Comparison of ENCODE assay signal across 1 cellular context in genomic region chr1:2050482-2050792, GRCh38.
TF ChIP-seq lines count a peak whose summit lies in the region.

No MANE protein-coding gene starts in this region.

TF ChIP-seq in HepG2, 621 proteins besides CTCF, POLR2A, EP300 and RAD21 (continues in another document):
- TF ChIP-seq EED (CRISPR knock-in tag; IDR thresholded peaks at IDR 0.05): no peak
- TF ChIP-seq NFYC (CRISPR knock-in tag; IDR thresholded peaks at IDR 0.05): no peak
- TF ChIP-seq ZNF282 (IDR thresholded peaks at IDR 0.05; ENCODE audit: partially characterized antibody): no peak
- TF ChIP-seq FOXP4 (CRISPR knock-in tag; IDR thresholded peaks at IDR 0.05): no peak
- TF ChIP-seq ZNF703 (CRISPR knock-in tag; IDR thresholded peaks at IDR 0.05; ENCODE audit: borderline replicate concordance): no peak
- no peak for TF ChIP-seq ZNF564 (CRISPR knock-in tag; IDR thresholded peaks at IDR 0.05)
- TF ChIP-seq ZNF7 (CRISPR knock-in tag; IDR thresholded peaks at IDR 0.05): no peak
- peak; percentile 3; the same call in 1 of the 2 replicates for TF ChIP-seq SALL1 (CRISPR knock-in tag; IDR thresholded peaks at IDR 0.05)
- no peak for TF ChIP-seq ONECUT2 (CRISPR knock-in tag; IDR thresholded peaks at IDR 0.05)
- no peak for TF ChIP-seq ZNF550 (CRISPR knock-in tag; IDR thresholded peaks at IDR 0.05; ENCODE audit: borderline replicate concordance)
- TF ChIP-seq SUZ12 (IDR thresholded peaks at IDR 0.05; ENCODE audit: low read depth, low read length): no peak
- no peak for TF ChIP-seq ZMYM2 (CRISPR knock-in tag; IDR thresholded peaks at IDR 0.05)
- TF ChIP-seq ARHGAP35 (CRISPR knock-in tag; IDR thresholded peaks at IDR 0.05; ENCODE audit: borderline replicate concordance): no peak
- TF ChIP-seq ZBTB25 (CRISPR knock-in tag; IDR thresholded peaks at IDR 0.05): no peak
- no peak for TF ChIP-seq ZC3H13 (CRISPR knock-in tag; IDR thresholded peaks at IDR 0.05)
- peak; percentile 12; the same call in 1 of the 2 replicates for TF ChIP-seq HINFP (CRISPR knock-in tag; IDR thresholded peaks at IDR 0.05; ENCODE audit: low read depth)
- TF ChIP-seq ZNF558 (CRISPR knock-in tag; IDR thresholded peaks at IDR 0.05; ENCODE audit: borderline replicate concordance): 0 out of 2 replicates have a peak, but pooled peaks have one; percentile 62
- no peak for TF ChIP-seq YY1 (IDR thresholded peaks at IDR 0.05; ENCODE audit: insufficient read depth, insufficient replicate concordance, low read depth, low read length)
- no peak for TF ChIP-seq NCOA2 (CRISPR knock-in tag; IDR thresholded peaks at IDR 0.05)
- TF ChIP-seq ZMYM3 (CRISPR knock-in tag; IDR thresholded peaks at IDR 0.05): no peak
- no peak for TF ChIP-seq ZBTB49 (CRISPR knock-in tag; IDR thresholded peaks at IDR 0.05; ENCODE audit: borderline replicate concordance)
- no peak for TF ChIP-seq ZFP41 (CRISPR knock-in tag; IDR thresholded peaks at IDR 0.05; ENCODE audit: borderline replicate concordance)
- TF ChIP-seq ZNF850 (CRISPR knock-in tag; conservative IDR thresholded peaks at IDR 0.05): no peak
- no peak for TF ChIP-seq TBX3 (IDR thresholded peaks at IDR 0.05; ENCODE audit: borderline replicate concordance)
- no peak for TF ChIP-seq PBX3 (CRISPR knock-in tag; IDR thresholded peaks at IDR 0.05; ENCODE audit: borderline replicate concordance)
- 0 out of 2 replicates have a peak, but pooled peaks have one; percentile 28 for TF ChIP-seq ZIK1 (CRISPR knock-in tag; IDR thresholded peaks at IDR 0.05; ENCODE audit: borderline replicate concordance, low read depth)
- 0 out of 2 replicates have a peak, but pooled peaks have one; percentile 30 for TF ChIP-seq ZBTB2 (CRISPR knock-in tag; IDR thresholded peaks at IDR 0.05; ENCODE audit: low read depth)
- TF ChIP-seq THAP11 (CRISPR knock-in tag; IDR thresholded peaks at IDR 0.05): no peak
- TF ChIP-seq ARNTL (CRISPR knock-in tag; IDR thresholded peaks at IDR 0.05): no peak
- TF ChIP-seq ZNF775 (CRISPR knock-in tag; IDR thresholded peaks at IDR 0.05; ENCODE audit: borderline replicate concordance): no peak
- TF ChIP-seq ZKSCAN1 (IDR thresholded peaks at IDR 0.05; ENCODE audit: low read length): no peak
- TF ChIP-seq DZIP1 (CRISPR knock-in tag; IDR thresholded peaks at IDR 0.05): no peak
- no peak for TF ChIP-seq THAP7 (CRISPR knock-in tag; IDR thresholded peaks at IDR 0.05)
- no peak for TF ChIP-seq NCOA1 (CRISPR knock-in tag; IDR thresholded peaks at IDR 0.05)
- TF ChIP-seq ZSCAN25 (CRISPR knock-in tag; IDR thresholded peaks at IDR 0.05): no peak
- peak; percentile 86 for TF ChIP-seq HES4 (CRISPR knock-in tag; IDR thresholded peaks at IDR 0.05; ENCODE audit: borderline replicate concordance)
- TF ChIP-seq ZNF777 (CRISPR knock-in tag; IDR thresholded peaks at IDR 0.05): peak; percentile 92; the same call in 1 of the 2 replicates
- no peak for TF ChIP-seq ATF1 (CRISPR knock-in tag; IDR thresholded peaks at IDR 0.05)
- TF ChIP-seq CCDC6 (CRISPR knock-in tag; IDR thresholded peaks at IDR 0.05): 0 out of 2 replicates have a peak, but pooled peaks have one; percentile 27
- no peak for TF ChIP-seq RFX5 (IDR thresholded peaks at IDR 0.05; ENCODE audit: low read depth, low read length)
- TF ChIP-seq RBFOX2 (IDR thresholded peaks at IDR 0.05; ENCODE audit: low read depth, low read length): no peak
- TF ChIP-seq TARDBP (CRISPR knock-in tag; IDR thresholded peaks at IDR 0.05): no peak
- no peak for TF ChIP-seq NCOA5 (CRISPR knock-in tag; IDR thresholded peaks at IDR 0.05)
- TF ChIP-seq HOXD1 (CRISPR knock-in tag; IDR thresholded peaks at IDR 0.05): no peak
- TF ChIP-seq ZBTB38 (CRISPR knock-in tag; IDR thresholded peaks at IDR 0.05): no peak
- TF ChIP-seq LBX2 (CRISPR knock-in tag; IDR thresholded peaks at IDR 0.05; ENCODE audit: borderline replicate concordance): no peak
- TF ChIP-seq ZNF12 (CRISPR knock-in tag; IDR thresholded peaks at IDR 0.05): no peak
- no peak for TF ChIP-seq ZNF503 (CRISPR knock-in tag; IDR thresholded peaks at IDR 0.05)
- no peak for TF ChIP-seq ZFP37 (CRISPR knock-in tag; IDR thresholded peaks at IDR 0.05; ENCODE audit: borderline replicate concordance)
- TF ChIP-seq IKZF1 (IDR thresholded peaks at IDR 0.05): no peak
- TF ChIP-seq ZFP62 (CRISPR knock-in tag; IDR thresholded peaks at IDR 0.05): no peak
- no peak for TF ChIP-seq ZNF383 (CRISPR knock-in tag; IDR thresholded peaks at IDR 0.05; ENCODE audit: borderline replicate concordance)
- TF ChIP-seq KMT2A (CRISPR knock-in tag; IDR thresholded peaks at IDR 0.05): no peak
- 0 out of 2 replicates have a peak, but pooled peaks have one; percentile 1 for TF ChIP-seq SRY (CRISPR knock-in tag; IDR thresholded peaks at IDR 0.05)
